Comparison of ENCODE assay signal across 15 cellular contexts in genomic region chr19:8529369-8530006, GRCh38. TPM values are rescaled to one million over a fixed set of nuclear protein-coding genes. Genes with fewer than 3 reads are reported as not detected.
DNase-seq lines count a peak whose midpoint lies in the region; ATAC-seq, FAIRE-seq and TF ChIP-seq lines count a peak whose summit lies in the region.
"Had no signal": no experiment of that assay in that cellular context is flagged by ENCODE, and none has a peak within 500 bp of the region (broad histone marks: within the 10 kb centered on the region; RNA-seq: fewer than 3 reads in every experiment).

No MANE protein-coding gene starts in this region.

- H3K4me2 ChIP-seq in GM23338, result 0 out of 2 replicates have a peak overlapping the region, but pooled peaks have one; percentile 10
- H3K4me2 ChIP-seq in K562 (ENCODE audit: insufficient read depth, low read length), result no peak overlapping the region

- peaks cover 6% of the 10 kb centered on the region; the same call in 1 of the 2 replicates for H3F3A ChIP-seq in GM23338 (replicated peaks; ENCODE audit: low read depth)

- no peaks in the 10 kb centered on the region for H3K36me3 ChIP-seq in GM23338 (ENCODE audit: insufficient read depth)
- H3K36me3 ChIP-seq in K562 (ENCODE audit: control insufficient read depth, insufficient read depth, low read length), result no peaks in the 10 kb centered on the region
- H3K36me3 ChIP-seq: BE2C, SJSA1 had no signal

- no peaks in the 10 kb centered on the region for H3K9me3 ChIP-seq in K562 (replicated peaks; ENCODE audit: control insufficient read depth, insufficient read depth, low read depth, low read length)
- H3K9me3 ChIP-seq: BE2C, SJSA1 had no signal

- H3K36me3 Mint-ChIP-seq in CD14-positive monocyte (peaks cover 60 to 78% of the 10 kb centered on the region in 2 donors), GM23338 (ENCODE audit: low read depth) (no peaks in the 10 kb centered on the region)
- H3K36me3 Mint-ChIP-seq in natural killer cell treated with Interleukin-12 subunit alpha and Interleukin-12 subunit beta and Interleukin-15 and Interleukin-18, amount 100 ng/mL, for 72 hours, result peaks cover 20% of the 10 kb centered on the region

- peaks cover 0 to 10% (median 0%) of the 10 kb centered on the region in 3 donors for H3K27me3 Mint-ChIP-seq in CD14-positive monocyte (ENCODE audit: low read depth in 3 of 3)
- H3K27me3 Mint-ChIP-seq in GM23338 (ENCODE audit: insufficient read depth, low read depth, poor library complexity), result peaks cover 15% of the 10 kb centered on the region
- H3K27me3 Mint-ChIP-seq in natural killer cell treated with Interleukin-12 subunit alpha and Interleukin-12 subunit beta and Interleukin-15 and Interleukin-18, amount 100 ng/mL, for 72 hours, result no peaks in the 10 kb centered on the region

- ATAC-seq in GM23338 (no peak), K562 (no peak), GM18498 (IDR thresholded peaks at IDR 0.05; ENCODE audit: unreplicated experiment) (no peak), GM21528 (IDR thresholded peaks at IDR 0.05; ENCODE audit: low FRiP score, unreplicated experiment) (no peak)
- no peak for ATAC-seq in natural killer cell treated with Interleukin-12 subunit alpha and Interleukin-12 subunit beta and Interleukin-15 and Interleukin-18, amount 100 ng/mL, for 72 hours

- 0 out of 2 replicates have a peak, but pooled peaks cover 2% of the 10 kb centered on the region for H3K27me3 ChIP-seq in GM23338 (ENCODE audit: insufficient read depth)
- peaks cover 0 to 22% of the 10 kb centered on the region in 2 experiments; a peak in 2 of 5 replicates for H3K27me3 ChIP-seq in K562 (ENCODE audit: control insufficient read depth in 2 of 2, insufficient read depth in 2 of 2, low read length in 2 of 2)
- H3K27me3 ChIP-seq: SJSA1 had no signal

- WGBS in K562 (ENCODE audit: insufficient coverage, low coverage, missing lambda C conversion rate), result 17% methylated on average over 4 of the region's 4 CpGs

- no peak overlapping the region for H3K9ac ChIP-seq in K562 (ENCODE audit: insufficient read depth in 1 of 2, low read depth in 2 of 2, low read length in 2 of 2)

- TF ChIP-seq EP300 in K562 (IDR thresholded peaks at IDR 0.05; ENCODE audit: low read length), result no peak

- H2AFZ ChIP-seq in GM23338 (no peak overlapping the region), K562 (ENCODE audit: low read depth, low read length) (no peak overlapping the region)

- POLR2A ChIA-PET in K562 (lab: Yijun Ruan, JAX), result no interaction called here

- H3K4me3 ChIP-seq in GM23338, result no peak overlapping the region
- H3K4me3 ChIP-seq in K562, result no peak overlapping the region
- H3K4me3 ChIP-seq: SJSA1 had no signal

- DNase-seq in CD14-positive monocyte (ENCODE audit: low spot score) (no peak), GM23338 (ENCODE audit: low spot score) (no peak), K562 (ENCODE audit: extremely low read depth in 1 of 4, low spot score in 3 of 4) (no peak), NCI-H526 (lab: John Stamatoyannopoulos, UW) (no peak), GDM1 (lab: John Stamatoyannopoulos, UW) (no peak)
- DNase-seq in natural killer cell treated with Interleukin-12 subunit alpha and Interleukin-12 subunit beta and Interleukin-15 and Interleukin-18, amount 100 ng/mL, for 72 hours (ENCODE audit: low spot score), result no peak
- DNase-seq: BE2C, HCEC 1CT, NCI-H146, NCI-H2081 treated with DMSO at 0.1 percent for 48 hours, NCI-H226 had no signal

- no peak overlapping the region for H3K4me3 Mint-ChIP-seq in CD14-positive monocyte
- H3K4me3 Mint-ChIP-seq in GM23338, result no peak overlapping the region; the same call in 2 of the 3 replicates
- H3K4me3 Mint-ChIP-seq in natural killer cell treated with Interleukin-12 subunit alpha and Interleukin-12 subunit beta and Interleukin-15 and Interleukin-18, amount 100 ng/mL, for 72 hours, result no peak overlapping the region

- H3K27ac ChIP-seq in GM23338 (ENCODE audit: low read depth) (no peak overlapping the region), K562 (ENCODE audit: extremely low read depth, low read depth, low read length) (no peak overlapping the region)
- H3K27ac ChIP-seq: SJSA1 had no signal

- peak overlapping the region in 5 of 7 donors; percentile 35 to 87 (median 81) for H3K27ac Mint-ChIP-seq in CD14-positive monocyte
- no peak overlapping the region for H3K27ac Mint-ChIP-seq in GM23338
- H3K27ac Mint-ChIP-seq in natural killer cell treated with Interleukin-12 subunit alpha and Interleukin-12 subunit beta and Interleukin-15 and Interleukin-18, amount 100 ng/mL, for 72 hours, result peak overlapping the region; percentile 13 to 83

- no peaks in the 10 kb centered on the region for H3K9me2 ChIP-seq in GM23338 (ENCODE audit: insufficient read depth)

- no peaks in the 10 kb centered on the region for H3K9me1 ChIP-seq in K562 (ENCODE audit: control insufficient read depth, insufficient read depth, low read length)

- peaks cover 3% of the 10 kb centered on the region; the same call in 1 of the 2 replicates for H4K20me1 ChIP-seq in GM23338 (replicated peaks; ENCODE audit: insufficient read depth)
- no peaks in the 10 kb centered on the region for H4K20me1 ChIP-seq in K562 (replicated peaks; ENCODE audit: control insufficient read depth, insufficient read depth, low read length)

- intact Hi-C loops in CD14-positive monocyte (cut with micrococcal nuclease), result no loop called here
- intact Hi-C loops in K562 (cut with micrococcal nuclease), result loop anchor here (5.0 kb wide), 1 partner anchor 53 kb away; no protein-coding TSS in a partner anchor

- BruUV-seq in K562 (replicated peaks; lab: Mats Ljungman, UMichigan), result no TSS peak

- H3K79me2 ChIP-seq in GM23338 (replicated peaks; ENCODE audit: insufficient read depth) (no peaks in the 10 kb centered on the region; the same call in 1 of the 2 replicates), K562 (ENCODE audit: control insufficient read depth, insufficient read depth, low read length) (no peaks in the 10 kb centered on the region)

- peaks cover 6% of the 10 kb centered on the region for H3K4me1 ChIP-seq in GM23338 (ENCODE audit: insufficient read depth)
- peaks cover 0 to 21% of the 10 kb centered on the region in 2 experiments; a peak in 3 of 5 replicates for H3K4me1 ChIP-seq in K562 (replicated peaks in 1 of 2; ENCODE audit: control insufficient read depth in 2 of 2, insufficient read depth in 2 of 2, low read length in 2 of 2)
- H3K4me1 ChIP-seq: BE2C had no signal

- H3K4me1 Mint-ChIP-seq in CD14-positive monocyte, result peaks cover 14% of the 10 kb centered on the region
- H3K4me1 Mint-ChIP-seq in GM23338, result peaks cover 17% of the 10 kb centered on the region
- H3K4me1 Mint-ChIP-seq in natural killer cell treated with Interleukin-12 subunit alpha and Interleukin-12 subunit beta and Interleukin-15 and Interleukin-18, amount 100 ng/mL, for 72 hours (ENCODE audit: low read depth in 2 of 2), result peaks cover 11 to 24% of the 10 kb centered on the region in 2 donors

- CTCF ChIA-PET in K562 (lab: Yijun Ruan, JAX; ENCODE audit: low intra/inter-chr PET ratio), result no interaction called here

- peaks cover 0 to 6% (median 2%) of the 10 kb centered on the region in 7 donors for H3K9me3 Mint-ChIP-seq in CD14-positive monocyte
- no peaks in the 10 kb centered on the region; the same call in 2 of the 3 replicates for H3K9me3 Mint-ChIP-seq in GM23338
- no peaks in the 10 kb centered on the region for H3K9me3 Mint-ChIP-seq in natural killer cell treated with Interleukin-12 subunit alpha and Interleukin-12 subunit beta and Interleukin-15 and Interleukin-18, amount 100 ng/mL, for 72 hours

- in situ Hi-C loops in K562 (cut with MboI), result no loop called here

- TF ChIP-seq RAD21 in K562 (CRISPR knock-in tag; conservative IDR thresholded peaks at IDR 0.05 in 1 of 2, IDR thresholded peaks at IDR 0.05 in 1 of 2), result no peak

- TF ChIP-seq CTCF in CD14-positive monocyte (IDR thresholded peaks at IDR 0.05) (no peak), GM23338 (conservative IDR thresholded peaks at IDR 0.05; ENCODE audit: low read depth in 2 of 2) (no peak), K562 (IDR thresholded peaks at IDR 0.05 in 2 of 3, conservative IDR thresholded peaks at IDR 0.05 in 1 of 3; ENCODE audit: insufficient read depth in 2 of 3, low read depth in 1 of 3, low read length in 3 of 3) (no peak)

- no peak for FAIRE-seq in K562 (lab: Jason Lieb, UNC)

- TF ChIP-seq POLR2A in K562 (conservative IDR thresholded peaks at IDR 0.05), result no peak

RNA-seq across cellular contexts. Expression of gene ZNF414, which starts 15.5 kb away (rescaled TPM):
- polyA plus RNA-seq in CD14-positive monocyte (1 to 10 TPM; 4.1 to 4.7 TPM), GM23338 (2016; fragmentation: Nextera tagmentation; extraction: Ambion mirVana) (27.4 and 31.6 TPM in 2 replicates), K562 (2011; rRNA removed) (1.7 and 4.2 TPM in 2 replicates), K562 (2014; fragmentation: Illumina TruSeq; extraction: Trizol) (2.2 and 10.2 TPM in 2 replicates), K562 (2014; fragmentation: Nextera tagmentation; extraction: Ambion mirVana) (under 1 TPM in 1 of 2 experiments, not detected in 1; 0.03 TPM), K562 (2014; rRNA removed) (15.6 and 16.0 TPM in 2 replicates)
- total RNA-seq in GM23338 (2014; rRNA removed; shearing (Covaris generic)), result 29.2 and 45.0 TPM in 2 replicates
- total RNA-seq in K562 (2011; cell fraction: chromatin; rRNA removed; ENCODE audit: low replicate concordance), result 2.9 and 6.1 TPM in 2 replicates
- 8.3 and 10.9 TPM in 2 replicates for total RNA-seq in K562 (2011; cell fraction: nucleolus; rRNA removed)
- 6.6 and 9.3 TPM in 2 replicates for total RNA-seq in K562 (2011; cell fraction: nucleoplasm; rRNA removed)
- total RNA-seq in K562 (2014; rRNA removed) (3.8 and 11.0 TPM in 2 replicates), K562 (2014; rRNA removed; fragmentation: Illumina TruSeq; extraction: Trizol) (not detected in 2 replicates), K562 (2015; rRNA removed; fragmentation: Illumina TruSeq; extraction: Trizol) (2.0 and 3.0 TPM in 2 replicates), K562 (2021) (25.8 and 27.2 TPM in 2 replicates)
- polyA plus RNA-seq in K562 (2011; cell fraction: cytosol; rRNA removed), result 1.6 and 7.1 TPM in 2 replicates
- polyA plus RNA-seq in K562 (2011; cell fraction: nucleus; rRNA removed), result 10.5 and 20.0 TPM in 2 replicates
- 15.2 and 17.6 TPM in 2 replicates for polyA plus RNA-seq in K562 (2012)
- polyA minus RNA-seq in K562 (2011; rRNA and poly(A)+ RNA removed), result 0.46 and 0.84 TPM in 2 replicates
- polyA minus RNA-seq in K562 (2011; cell fraction: cytosol; rRNA and poly(A)+ RNA removed), result 12.5 and 17.9 TPM in 2 replicates
- polyA minus RNA-seq in K562 (2011; cell fraction: nucleus; rRNA and poly(A)+ RNA removed), result 3.4 and 4.2 TPM in 2 replicates
- total RNA-seq in natural killer cell treated with Interleukin-12 subunit alpha and Interleukin-12 subunit beta and Interleukin-15 and Interleukin-18, amount 100 ng/mL, for 72 hours, result 10 to 100 TPM; 15.5 to 16.8 TPM

RNA-seq across cellular contexts. Expression of gene PRAM1, which starts 27.0 kb away (rescaled TPM):
- polyA plus RNA-seq in CD14-positive monocyte (10 to 100 TPM; 43.3 to 69.0 TPM), GM23338 (2016; fragmentation: Nextera tagmentation; extraction: Ambion mirVana) (0.54 TPM in 1 of 2 replicates, not detected in the other), K562 (2011; rRNA removed) (not detected in 2 replicates), K562 (2014; fragmentation: Illumina TruSeq; extraction: Trizol) (0.07 TPM in 1 of 2 replicates, not detected in the other), K562 (2014; fragmentation: Nextera tagmentation; extraction: Ambion mirVana) (not detected), K562 (2014; rRNA removed) (not detected in 2 replicates)
- 0.07 and 0.31 TPM in 2 replicates for total RNA-seq in GM23338 (2014; rRNA removed; shearing (Covaris generic))
- 0.69 TPM in 1 of 2 replicates, not detected in the other for total RNA-seq in K562 (2011; cell fraction: chromatin; rRNA removed; ENCODE audit: low replicate concordance)
- total RNA-seq in K562 (2011; cell fraction: nucleolus; rRNA removed), result 0.39 TPM in 1 of 2 replicates, not detected in the other
- not detected in 2 replicates for total RNA-seq in K562 (2011; cell fraction: nucleoplasm; rRNA removed)
- total RNA-seq in K562 (2014; rRNA removed) (0.05 TPM in 1 of 2 replicates, not detected in the other), K562 (2014; rRNA removed; fragmentation: Illumina TruSeq; extraction: Trizol) (not detected in 2 replicates), K562 (2015; rRNA removed; fragmentation: Illumina TruSeq; extraction: Trizol) (not detected in 2 replicates), K562 (2021) (0.09 and 0.11 TPM in 2 replicates)
- polyA plus RNA-seq in K562 (2011; cell fraction: cytosol; rRNA removed), result not detected in 2 replicates
- polyA plus RNA-seq in K562 (2011; cell fraction: nucleus; rRNA removed), result 0.26 TPM in 1 of 2 replicates, not detected in the other
- polyA plus RNA-seq in K562 (2012), result 0.08 TPM in 1 of 2 replicates, not detected in the other
- polyA minus RNA-seq in K562 (2011; rRNA and poly(A)+ RNA removed), result not detected in 2 replicates
- polyA minus RNA-seq in K562 (2011; cell fraction: cytosol; rRNA and poly(A)+ RNA removed), result not detected in 2 replicates
- polyA minus RNA-seq in K562 (2011; cell fraction: nucleus; rRNA and poly(A)+ RNA removed), result not detected in 2 replicates
- 1 to 10 TPM; 1.5 to 2.0 TPM for total RNA-seq in natural killer cell treated with Interleukin-12 subunit alpha and Interleukin-12 subunit beta and Interleukin-15 and Interleukin-18, amount 100 ng/mL, for 72 hours
- total RNA-seq: HT-29, SJSA1 had no signal

RNA-seq across cellular contexts. Expression of gene MYO1F, which starts 47.8 kb away (rescaled TPM):
- polyA plus RNA-seq in CD14-positive monocyte (100 to 1,000 TPM; 121 to 197 TPM), GM23338 (2016; fragmentation: Nextera tagmentation; extraction: Ambion mirVana) (5.7 and 7.1 TPM in 2 replicates), K562 (2011; rRNA removed) (3.5 and 8.1 TPM in 2 replicates), K562 (2014; fragmentation: Illumina TruSeq; extraction: Trizol) (5.3 and 5.6 TPM in 2 replicates), K562 (2014; fragmentation: Nextera tagmentation; extraction: Ambion mirVana) (under 1 TPM; 0.78 to 0.82 TPM), K562 (2014; rRNA removed) (3.0 and 4.3 TPM in 2 replicates)
- total RNA-seq in GM23338 (2014; rRNA removed; shearing (Covaris generic)), result 3.8 and 3.9 TPM in 2 replicates
- 5.4 and 19.9 TPM in 2 replicates for total RNA-seq in K562 (2011; cell fraction: chromatin; rRNA removed; ENCODE audit: low replicate concordance)
- 7.4 and 10.8 TPM in 2 replicates for total RNA-seq in K562 (2011; cell fraction: nucleolus; rRNA removed)
- 7.2 and 14.7 TPM in 2 replicates for total RNA-seq in K562 (2011; cell fraction: nucleoplasm; rRNA removed)
- total RNA-seq in K562 (2014; rRNA removed) (2.0 and 5.7 TPM in 2 replicates), K562 (2014; rRNA removed; fragmentation: Illumina TruSeq; extraction: Trizol) (2.6 and 2.8 TPM in 2 replicates), K562 (2015; rRNA removed; fragmentation: Illumina TruSeq; extraction: Trizol) (8.1 and 9.4 TPM in 2 replicates), K562 (2021) (4.5 and 6.0 TPM in 2 replicates)
- polyA plus RNA-seq in K562 (2011; cell fraction: cytosol; rRNA removed), result 4.3 and 17.3 TPM in 2 replicates
- 5.6 and 11.4 TPM in 2 replicates for polyA plus RNA-seq in K562 (2011; cell fraction: nucleus; rRNA removed)
- polyA plus RNA-seq in K562 (2012), result 10.8 and 26.9 TPM in 2 replicates
- 3.7 and 10.6 TPM in 2 replicates for polyA minus RNA-seq in K562 (2011; rRNA and poly(A)+ RNA removed)
- polyA minus RNA-seq in K562 (2011; cell fraction: cytosol; rRNA and poly(A)+ RNA removed), result 5.9 and 10.6 TPM in 2 replicates
- polyA minus RNA-seq in K562 (2011; cell fraction: nucleus; rRNA and poly(A)+ RNA removed), result 6.1 and 9.4 TPM in 2 replicates
- total RNA-seq in natural killer cell treated with Interleukin-12 subunit alpha and Interleukin-12 subunit beta and Interleukin-15 and Interleukin-18, amount 100 ng/mL, for 72 hours, result 100 to 1,000 TPM; 216 to 232 TPM
- total RNA-seq: HT-29 had no signal

Comparison
In these comparisons a context has a peak if more than half of its experiments do, and no peak if none do; other contexts are left out.
1. RNA of gene MYO1F, which starts 47.8 kb away (total RNA-seq): 216 to 232 TPM in natural killer cell treated with Interleukin-12 subunit alpha and Interleukin-12 subunit beta and Interleukin-15 and Interleukin-18, amount 100 ng/mL, for 72 hours; 2.0 to 19.9 TPM in K562 and 3.8 to 3.9 TPM in GM23338; every median in the first group is over 10 times any median in the second.